In genomic region chr2:192162392-192163042, GRCh38 we compare ENCODE assay signal across 8 cellular contexts. TPM values are rescaled to one million over a fixed set of nuclear protein-coding genes. Genes with fewer than 3 reads are reported as not detected.
DNase-seq lines count a peak whose midpoint lies in the region; ATAC-seq, FAIRE-seq and TF ChIP-seq lines count a peak whose summit lies in the region.

No MANE protein-coding gene starts in this region.

- H3K9ac ChIP-seq in parathyroid adenoma, result no peak overlapping the region

- in situ Hi-C loops in Caki2 (cut with HindIII; ENCODE audit: low pct_unique_long_range_greater_than_20kb, low sequenced_read_pairs), result loop anchor here (25.0 kb wide), 2 partner anchors 350 to 600 kb away; no protein-coding TSS in a partner anchor

- H3K4me3 Mint-ChIP-seq in activated T-helper 17 cell treated with anti-CD3 and anti-CD28 coated beads, Interleukin-2, amount 50 U/mL, for 72 hours, result no peak overlapping the region

- no peak overlapping the region for H3K4me2 ChIP-seq in parathyroid adenoma (ENCODE audit: low read length)

- H3K79me2 ChIP-seq in parathyroid adenoma, result no peaks in the 10 kb centered on the region

- no peak overlapping the region for H3K4me3 ChIP-seq in parathyroid adenoma (ENCODE audit: low read depth, low read length)
- H3K4me3 ChIP-seq in upper lobe of left lung, result peak overlapping the region in 1 of 4 donors; percentile 14

- H3K27ac ChIP-seq in parathyroid adenoma (no peak overlapping the region), upper lobe of left lung (peak overlapping the region in 1 of 4 donors; percentile 3)

- H3K36me3 Mint-ChIP-seq in activated T-helper 17 cell treated with anti-CD3 and anti-CD28 coated beads, Interleukin-2, amount 50 U/mL, for 72 hours (ENCODE audit: low read depth), result no peaks in the 10 kb centered on the region

- TF ChIP-seq CTCF in parathyroid adenoma (IDR thresholded peaks at IDR 0.05) (peak; percentile 87), upper lobe of left lung (IDR thresholded peaks at IDR 0.05) (peak; percentile 79 to 93 (median 88))

- H3K27ac Mint-ChIP-seq in activated T-helper 17 cell treated with anti-CD3 and anti-CD28 coated beads, Interleukin-2, amount 50 U/mL, for 72 hours, result no peak overlapping the region

- H3K27me3 Mint-ChIP-seq in activated T-helper 17 cell treated with anti-CD3 and anti-CD28 coated beads, Interleukin-2, amount 50 U/mL, for 72 hours, result peaks cover 19% of the 10 kb centered on the region

- H3K27me3 ChIP-seq in parathyroid adenoma (ENCODE audit: control insufficient read depth, insufficient read depth, low read length) (no peaks in the 10 kb centered on the region), upper lobe of left lung (no peaks in the 10 kb centered on the region)

- WGBS in upper lobe of left lung, 2 donors, result 15 to 18% methylated on average over 4 of the region's 4 CpGs

- peak; percentile 64 for DNase-seq in Caki2 (ENCODE audit: low read depth)
- peak; percentile 14 for DNase-seq in HuH-7 (ENCODE audit: low spot score)
- peak; percentile 73 for DNase-seq in RPMI8226
- peak in 1 of 2 donors; percentile 3 for DNase-seq in frontal cortex (ENCODE audit: low spot score in 2 of 2)
- DNase-seq in upper lobe of left lung, result peak in 1 of 2 donors; percentile 58

- H3K4me1 Mint-ChIP-seq in activated T-helper 17 cell treated with anti-CD3 and anti-CD28 coated beads, Interleukin-2, amount 50 U/mL, for 72 hours, result peaks cover 6% of the 10 kb centered on the region

- H3K4me1 ChIP-seq in parathyroid adenoma, result no peaks in the 10 kb centered on the region
- peaks cover 6 to 15% (median 10%) of the 10 kb centered on the region in 4 donors for H3K4me1 ChIP-seq in upper lobe of left lung

- ATAC-seq in GM19463 (IDR thresholded peaks at IDR 0.05; ENCODE audit: unreplicated experiment) (peak; percentile 73), upper lobe of left lung (ENCODE audit: low FRiP score in 2 of 2) (peak; percentile 83 to 93)
- ATAC-seq in activated T-helper 17 cell treated with anti-CD3 and anti-CD28 coated beads, Interleukin-2, amount 50 U/mL, for 72 hours (replicated peaks), result peak; percentile 52

- no peaks in the 10 kb centered on the region for H3K36me3 ChIP-seq in parathyroid adenoma (ENCODE audit: control insufficient read depth, insufficient read depth, low read length)
- H3K36me3 ChIP-seq in upper lobe of left lung, result no peaks in the 10 kb centered on the region

- TF ChIP-seq EP300 in upper lobe of left lung (IDR thresholded peaks at IDR 0.05), result no peak

- H2AFZ ChIP-seq in parathyroid adenoma, result no peak overlapping the region

- H3K9me3 ChIP-seq in parathyroid adenoma (ENCODE audit: control insufficient read depth, low read length) (no peaks in the 10 kb centered on the region), upper lobe of left lung (no peaks in the 10 kb centered on the region)

- H3K9me3 Mint-ChIP-seq in activated T-helper 17 cell treated with anti-CD3 and anti-CD28 coated beads, Interleukin-2, amount 50 U/mL, for 72 hours, result no peaks in the 10 kb centered on the region

- FAIRE-seq in frontal cortex (lab: Jason Lieb, UNC), result peak; percentile 87

- no peak for TF ChIP-seq POLR2A in upper lobe of left lung (IDR thresholded peaks at IDR 0.05)

RNA-seq across cellular contexts. Expression of gene TMEFF2, which starts 32.2 kb away (rescaled TPM):
- not detected in 2 replicates for total RNA-seq in Caki2 (2014; rRNA removed; shearing (Covaris generic); ENCODE audit: low replicate concordance)
- total RNA-seq in activated T-helper 17 cell treated with anti-CD3 and anti-CD28 coated beads, Interleukin-2, amount 50 U/mL, for 72 hours, result not detected
- total RNA-seq in frontal cortex, result 37.5 TPM
- total RNA-seq in upper lobe of left lung, result under 1 TPM in 1 of 6 donors, not detected in 5; 0.69 TPM

Comparison
In these comparisons a context has a peak if more than half of its experiments do, and no peak if none do; other contexts are left out.
1. RNA of gene TMEFF2, which starts 32.2 kb away (total RNA-seq): 37.5 TPM in frontal cortex (single experiment); not detected in activated T-helper 17 cell treated with anti-CD3 and anti-CD28 coated beads, Interleukin-2, amount 50 U/mL, for 72 hours, not detected in Caki2 and 0.69 TPM in upper lobe of left lung; every median in the first group is over 10 times any median in the second.
2. Peak in every context shown above with its lines, with median percentiles within 50 percentile points of each other: ATAC-seq.